1 cellular context compared by ENCODE assay signal in genomic region chr19:20565321-20566018, GRCh38.
TF ChIP-seq lines count a peak whose summit lies in the region.

Gene ZNF737 (minus strand): TSS chr19:20565781. CDS start chr19:20565640, 141 bp downstream.

TF ChIP-seq in HepG2, 621 proteins besides CTCF, POLR2A, EP300 and RAD21 (continued from another document and continues in another):
- TF ChIP-seq, protein P1, sequence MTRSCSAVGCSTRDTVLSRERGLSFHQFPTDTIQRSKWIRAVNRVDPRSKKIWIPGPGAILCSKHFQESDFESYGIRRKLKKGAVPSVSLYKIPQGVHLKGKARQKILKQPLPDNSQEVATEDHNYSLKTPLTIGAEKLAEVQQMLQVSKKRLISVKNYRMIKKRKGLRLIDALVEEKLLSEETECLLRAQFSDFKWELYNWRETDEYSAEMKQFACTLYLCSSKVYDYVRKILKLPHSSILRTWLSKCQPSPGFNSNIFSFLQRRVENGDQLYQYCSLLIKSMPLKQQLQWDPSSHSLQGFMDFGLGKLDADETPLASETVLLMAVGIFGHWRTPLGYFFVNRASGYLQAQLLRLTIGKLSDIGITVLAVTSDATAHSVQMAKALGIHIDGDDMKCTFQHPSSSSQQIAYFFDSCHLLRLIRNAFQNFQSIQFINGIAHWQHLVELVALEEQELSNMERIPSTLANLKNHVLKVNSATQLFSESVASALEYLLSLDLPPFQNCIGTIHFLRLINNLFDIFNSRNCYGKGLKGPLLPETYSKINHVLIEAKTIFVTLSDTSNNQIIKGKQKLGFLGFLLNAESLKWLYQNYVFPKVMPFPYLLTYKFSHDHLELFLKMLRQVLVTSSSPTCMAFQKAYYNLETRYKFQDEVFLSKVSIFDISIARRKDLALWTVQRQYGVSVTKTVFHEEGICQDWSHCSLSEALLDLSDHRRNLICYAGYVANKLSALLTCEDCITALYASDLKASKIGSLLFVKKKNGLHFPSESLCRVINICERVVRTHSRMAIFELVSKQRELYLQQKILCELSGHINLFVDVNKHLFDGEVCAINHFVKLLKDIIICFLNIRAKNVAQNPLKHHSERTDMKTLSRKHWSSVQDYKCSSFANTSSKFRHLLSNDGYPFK (CRISPR knock-in tag; IDR thresholded peaks at IDR 0.05; ENCODE audit: borderline replicate concordance) = peak; percentile 66; the same call in 1 of the 2 replicates
- TF ChIP-seq ZBTB7A (CRISPR knock-in tag; IDR thresholded peaks at IDR 0.05) = peak; percentile 70; the same call in 1 of the 2 replicates
- no peak for TF ChIP-seq SKIL (CRISPR knock-in tag; IDR thresholded peaks at IDR 0.05; ENCODE audit: borderline replicate concordance)
- peak; percentile 73 for TF ChIP-seq POLR2AphosphoS5 (IDR thresholded peaks at IDR 0.05; ENCODE audit: low read depth, low read length)
- peak; percentile 83 for TF ChIP-seq ZNF501 (CRISPR knock-in tag; IDR thresholded peaks at IDR 0.05)
- TF ChIP-seq PHF8 (CRISPR knock-in tag; IDR thresholded peaks at IDR 0.05) = peak; percentile 90
- TF ChIP-seq TFAP4 (IDR thresholded peaks at IDR 0.05; ENCODE audit: borderline replicate concordance, low read depth) = peak; percentile 76
- peak; percentile 91 for TF ChIP-seq NFYC (CRISPR knock-in tag; IDR thresholded peaks at IDR 0.05)
- 0 out of 2 replicates have a peak, but pooled peaks have one; percentile 40 for TF ChIP-seq ZGPAT (CRISPR knock-in tag; IDR thresholded peaks at IDR 0.05)
- TF ChIP-seq HDAC1 (CRISPR knock-in tag; IDR thresholded peaks at IDR 0.05) = peak; percentile 63
- TF ChIP-seq, protein P2, sequence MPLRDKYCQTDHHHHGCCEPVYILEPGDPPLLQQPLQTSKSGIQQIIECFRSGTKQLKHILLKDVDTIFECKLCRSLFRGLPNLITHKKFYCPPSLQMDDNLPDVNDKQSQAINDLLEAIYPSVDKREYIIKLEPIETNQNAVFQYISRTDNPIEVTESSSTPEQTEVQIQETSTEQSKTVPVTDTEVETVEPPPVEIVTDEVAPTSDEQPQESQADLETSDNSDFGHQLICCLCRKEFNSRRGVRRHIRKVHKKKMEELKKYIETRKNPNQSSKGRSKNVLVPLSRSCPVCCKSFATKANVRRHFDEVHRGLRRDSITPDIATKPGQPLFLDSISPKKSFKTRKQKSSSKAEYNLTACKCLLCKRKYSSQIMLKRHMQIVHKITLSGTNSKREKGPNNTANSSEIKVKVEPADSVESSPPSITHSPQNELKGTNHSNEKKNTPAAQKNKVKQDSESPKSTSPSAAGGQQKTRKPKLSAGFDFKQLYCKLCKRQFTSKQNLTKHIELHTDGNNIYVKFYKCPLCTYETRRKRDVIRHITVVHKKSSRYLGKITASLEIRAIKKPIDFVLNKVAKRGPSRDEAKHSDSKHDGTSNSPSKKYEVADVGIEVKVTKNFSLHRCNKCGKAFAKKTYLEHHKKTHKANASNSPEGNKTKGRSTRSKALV (CRISPR knock-in tag; IDR thresholded peaks at IDR 0.05) = peak; percentile 47; the same call in 1 of the 2 replicates
- peak; percentile 17; the same call in 1 of the 2 replicates for TF ChIP-seq EED (CRISPR knock-in tag; IDR thresholded peaks at IDR 0.05)
- peak; percentile 54 for TF ChIP-seq ASH2L (IDR thresholded peaks at IDR 0.05; ENCODE audit: insufficient read length, low read depth, low read length)
- peak; percentile 69 for TF ChIP-seq SRSF1 (optimal IDR thresholded peaks at IDR 0.05; ENCODE audit: low read depth, low read length)
- TF ChIP-seq ELF4 (CRISPR knock-in tag; IDR thresholded peaks at IDR 0.05; ENCODE audit: borderline replicate concordance) = peak; percentile 88; the same call in 1 of the 2 replicates
- peak; percentile 73; the same call in 1 of the 2 replicates for TF ChIP-seq ZFP91 (CRISPR knock-in tag; IDR thresholded peaks at IDR 0.05; ENCODE audit: borderline replicate concordance)
- peak; percentile 57 for TF ChIP-seq ZNF407 (CRISPR knock-in tag; IDR thresholded peaks at IDR 0.05; ENCODE audit: not compliant biosample characterization)
- TF ChIP-seq, protein P3, sequence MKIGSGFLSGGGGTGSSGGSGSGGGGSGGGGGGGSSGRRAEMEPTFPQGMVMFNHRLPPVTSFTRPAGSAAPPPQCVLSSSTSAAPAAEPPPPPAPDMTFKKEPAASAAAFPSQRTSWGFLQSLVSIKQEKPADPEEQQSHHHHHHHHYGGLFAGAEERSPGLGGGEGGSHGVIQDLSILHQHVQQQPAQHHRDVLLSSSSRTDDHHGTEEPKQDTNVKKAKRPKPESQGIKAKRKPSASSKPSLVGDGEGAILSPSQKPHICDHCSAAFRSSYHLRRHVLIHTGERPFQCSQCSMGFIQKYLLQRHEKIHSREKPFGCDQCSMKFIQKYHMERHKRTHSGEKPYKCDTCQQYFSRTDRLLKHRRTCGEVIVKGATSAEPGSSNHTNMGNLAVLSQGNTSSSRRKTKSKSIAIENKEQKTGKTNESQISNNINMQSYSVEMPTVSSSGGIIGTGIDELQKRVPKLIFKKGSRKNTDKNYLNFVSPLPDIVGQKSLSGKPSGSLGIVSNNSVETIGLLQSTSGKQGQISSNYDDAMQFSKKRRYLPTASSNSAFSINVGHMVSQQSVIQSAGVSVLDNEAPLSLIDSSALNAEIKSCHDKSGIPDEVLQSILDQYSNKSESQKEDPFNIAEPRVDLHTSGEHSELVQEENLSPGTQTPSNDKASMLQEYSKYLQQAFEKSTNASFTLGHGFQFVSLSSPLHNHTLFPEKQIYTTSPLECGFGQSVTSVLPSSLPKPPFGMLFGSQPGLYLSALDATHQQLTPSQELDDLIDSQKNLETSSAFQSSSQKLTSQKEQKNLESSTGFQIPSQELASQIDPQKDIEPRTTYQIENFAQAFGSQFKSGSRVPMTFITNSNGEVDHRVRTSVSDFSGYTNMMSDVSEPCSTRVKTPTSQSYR (CRISPR knock-in tag; IDR thresholded peaks at IDR 0.05; ENCODE audit: borderline replicate concordance) = peak; percentile 14; the same call in 1 of the 2 replicates
- peak; percentile 67; the same call in 1 of the 2 replicates for TF ChIP-seq KDM2A (CRISPR knock-in tag; IDR thresholded peaks at IDR 0.05; ENCODE audit: borderline replicate concordance, low read depth)
- TF ChIP-seq SOX6 (IDR thresholded peaks at IDR 0.05) = no peak
- peak; percentile 27; the same call in 1 of the 2 replicates for TF ChIP-seq SOX6 (CRISPR knock-in tag; IDR thresholded peaks at IDR 0.05)
- TF ChIP-seq NR2F2 (IDR thresholded peaks at IDR 0.05; ENCODE audit: borderline replicate concordance, low read depth) = no peak
- TF ChIP-seq, protein P4, sequence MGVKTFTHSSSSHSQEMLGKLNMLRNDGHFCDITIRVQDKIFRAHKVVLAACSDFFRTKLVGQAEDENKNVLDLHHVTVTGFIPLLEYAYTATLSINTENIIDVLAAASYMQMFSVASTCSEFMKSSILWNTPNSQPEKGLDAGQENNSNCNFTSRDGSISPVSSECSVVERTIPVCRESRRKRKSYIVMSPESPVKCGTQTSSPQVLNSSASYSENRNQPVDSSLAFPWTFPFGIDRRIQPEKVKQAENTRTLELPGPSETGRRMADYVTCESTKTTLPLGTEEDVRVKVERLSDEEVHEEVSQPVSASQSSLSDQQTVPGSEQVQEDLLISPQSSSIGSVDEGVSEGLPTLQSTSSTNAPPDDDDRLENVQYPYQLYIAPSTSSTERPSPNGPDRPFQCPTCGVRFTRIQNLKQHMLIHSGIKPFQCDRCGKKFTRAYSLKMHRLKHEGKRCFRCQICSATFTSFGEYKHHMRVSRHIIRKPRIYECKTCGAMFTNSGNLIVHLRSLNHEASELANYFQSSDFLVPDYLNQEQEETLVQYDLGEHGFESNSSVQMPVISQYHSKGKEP (CRISPR knock-in tag; IDR thresholded peaks at IDR 0.05) = no peak
